ENCODE assay signal across 27 cellular contexts in genomic region chr16:89078172-89078571, GRCh38.
"Had no signal": no experiment of that assay in that cellular context is flagged by ENCODE, and none has a peak within 500 bp of the region (broad histone marks: within the 10 kb centered on the region; RNA-seq: fewer than 3 reads in every experiment).

No MANE protein-coding gene starts in this region.

- H3K4me1 ChIP-seq: stomach, suprapubic skin, testis, thyroid gland, tibial artery, tibial nerve, transverse colon, upper lobe of right lung, uterus, vagina had no signal

- H3K27ac ChIP-seq: stomach, suprapubic skin, testis, thoracic aorta, thyroid gland, tibial artery, tibial nerve, transverse colon, upper lobe of left lung, upper lobe of right lung, uterus, vagina had no signal

- H3K36me3 ChIP-seq: stomach, suprapubic skin, thoracic aorta, thyroid gland, tibial artery, tibial nerve, transverse colon, upper lobe of left lung, upper lobe of right lung, uterus, vagina had no signal

- H3K4me3 ChIP-seq: stomach, suprapubic skin, testis, thoracic aorta, thyroid gland, tibial artery, tibial nerve, transverse colon, upper lobe of left lung, upper lobe of right lung, uterus, vagina had no signal

- ATAC-seq: stimulated activated effector memory CD8-positive, alpha-beta T cell treated with anti-CD3 and anti-CD28 coated beads, Interleukin-12 subunit alpha, Interleukin-12 subunit beta, amount 100 ng/mL, for 72 hours; stimulated activated memory B cell treated with anti-CD40 and anti-IgM and Interleukin-4, amounts not matched to agents 10 μg/mL and 1 μg/mL and 100 μg/mL, for 72 hours; stimulated activated naive B cell treated with anti-CD40 and anti-IgM and Interleukin-4, amounts not matched to agents 10 μg/mL and 1 μg/mL and 100 μg/mL, for 72 hours; stimulated activated naive CD8-positive, alpha-beta T cell treated with anti-CD3 and anti-CD28 coated beads, Interleukin-15, amount 100 ng/mL, for 72 hours; stimulated activated naive CD8-positive, alpha-beta T cell treated with anti-CD3 and anti-CD28 coated beads, Interleukin-15, Interleukin-2, amounts not matched to agents 100 U/mL and 50 U/mL, for 24 hours; upper lobe of right lung had no signal

- DNase-seq: stimulated activated CD4-positive, alpha-beta T cell treated with anti-CD3 and anti-CD28 coated beads, Interleukin-2, amount 100 ng/mL, for 48 hours; stimulated activated CD4-positive, alpha-beta T cell treated with anti-CD3 and anti-CD28 coated beads, Interleukin-4, amount 100 ng/mL, for 1 hour; stimulated activated CD4-positive, alpha-beta T cell treated with anti-CD3 and anti-CD28 coated beads, Interleukin-4, amount 100 ng/mL, for 24 hours; stimulated activated CD4-positive, alpha-beta T cell treated with anti-CD3 and anti-CD28 coated beads, Interleukin-4, amount 100 ng/mL, for 4 hours; stimulated activated CD8-positive, alpha-beta memory T cell treated with anti-CD3 and anti-CD28 coated beads, Interleukin-4, amount 100 ng/mL, for 48 hours; stimulated activated naive B cell treated with anti-CD40 and anti-IgM and Interleukin-4, amounts not matched to agents 10 μg/mL and 1 μg/mL and 100 μg/mL, for 72 hours; stimulated activated naive CD4-positive, alpha-beta T cell; stimulated activated naive CD4-positive, alpha-beta T cell treated with Interleukin-2 at 50 U/mL for 16 hours; stimulated activated naive CD8-positive, alpha-beta T cell treated with anti-CD3 and anti-CD28 coated beads, Interleukin-15, amount 100 ng/mL, for 72 hours; stimulated activated naive CD8-positive, alpha-beta T cell treated with anti-CD3 and anti-CD28 coated beads, Interleukin-15, Interleukin-2, amounts not matched to agents 100 U/mL and 50 U/mL, for 24 hours; stomach; substantia nigra; testis; thyroid gland; tibial artery; transverse colon; trophoblast cell; upper lobe of right lung; uterus had no signal

- H3K27me3 ChIP-seq: stomach, suprapubic skin, testis, thyroid gland, tibial nerve, transverse colon, upper lobe of left lung, upper lobe of right lung, uterus, vagina had no signal

- H3K9me3 ChIP-seq: stomach, suprapubic skin, testis, thoracic aorta, thyroid gland, tibial artery, tibial nerve, transverse colon, upper lobe of left lung, upper lobe of right lung, uterus, vagina had no signal

- FAIRE-seq: urothelium cell line had no signal
